14 cellular contexts compared by ENCODE assay signal in the genomic region with DNA sequence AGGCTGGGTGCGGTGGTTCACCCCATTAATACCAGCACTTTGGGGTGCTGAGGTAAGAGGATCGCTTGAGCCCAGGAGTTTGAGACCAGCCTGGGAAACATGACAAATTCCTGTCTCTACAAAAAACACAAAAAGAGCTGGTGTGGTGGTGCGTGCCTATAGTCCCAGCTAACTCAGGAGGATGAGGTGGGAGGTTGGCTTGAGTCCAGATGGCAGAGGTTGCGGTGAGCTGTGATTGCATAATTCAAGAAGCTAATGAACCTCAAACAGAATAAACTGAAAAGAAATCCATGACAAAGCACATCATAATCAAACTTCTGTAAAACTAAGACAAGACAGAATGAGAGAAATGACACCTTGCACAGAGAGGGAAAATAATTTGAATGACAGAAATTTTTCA. TPM values are rescaled to one million over a fixed set of nuclear protein-coding genes. Genes with fewer than 3 reads are reported as not detected.
A peak's percentile ranks its signal among the peaks of the same experiment; 100 is the strongest.
DNase-seq lines count a peak whose midpoint lies in the region; ATAC-seq and TF ChIP-seq lines count a peak whose summit lies in the region.
"Had no signal": no experiment of that assay in that cellular context is flagged by ENCODE, and none has a peak within 500 bp of the region (broad histone marks: within the 10 kb centered on the region; RNA-seq: fewer than 3 reads in every experiment).

No MANE protein-coding gene starts in this region.

- no peaks in the 10 kb centered on the region for H3K27me3 ChIP-seq in brain microvascular endothelial cell (replicated peaks)

- peak; percentile 64 for DNase-seq in DMS 273 (lab: John Stamatoyannopoulos, UW; ENCODE audit: unreplicated experiment)
- no peak for DNase-seq in DMS 273 treated with DMSO at 0.1 percent for 48 hours (lab: John Stamatoyannopoulos, UW)
- DNase-seq in NCI-H226, result peak; percentile 64
- peak; percentile 10 for DNase-seq in brain microvascular endothelial cell
- peak; percentile 26 for DNase-seq in non-pigmented ciliary epithelial cell (ENCODE audit: low read depth)
- no peak for DNase-seq in SK-N-DZ (ENCODE audit: low spot score)
- DNase-seq: activated T-cell treated with anti-CD3 and anti-CD28 coated beads, Interleukin-2, amount 50 U/mL, for 4 hours; COR-L47; NCI-H1417; NCI-H526 treated with DMSO at 0.1 percent for 48 hours had no signal

- H3K36me3 ChIP-seq in brain microvascular endothelial cell (replicated peaks), result no peaks in the 10 kb centered on the region

- no peak for TF ChIP-seq CTCF in brain microvascular endothelial cell (IDR thresholded peaks at IDR 0.05; ENCODE audit: low read depth, low read length, missing control alignments)

- ATAC-seq in GM18909 (IDR thresholded peaks at IDR 0.05; ENCODE audit: poor library complexity, unreplicated experiment) (no peak), GM21529 (IDR thresholded peaks at IDR 0.05; ENCODE audit: unreplicated experiment) (no peak)
- ATAC-seq: activated T-cell treated with anti-CD3 and anti-CD28 coated beads, Interleukin-2, amount 50 U/mL, for 4 hours had no signal

- no peak overlapping the region for H3K27ac ChIP-seq in brain microvascular endothelial cell
- H3K27ac ChIP-seq: 22Rv1, parathyroid adenoma had no signal

- in situ Hi-C loops in brain microvascular endothelial cell (cut with HindIII; ENCODE audit: low pct_ligation_motif_present, low sequenced_read_pairs), result no loop called here

- H3K4me3 ChIP-seq in brain microvascular endothelial cell (ENCODE audit: low read depth, low read length), result no peak overlapping the region

RNA-seq across cellular contexts. Expression of a gene that starts 54.8 kb away (rescaled TPM):
- 11.5 and 13.6 TPM in 2 replicates for polyA plus RNA-seq in SK-N-DZ (2014; cell fraction: cytosol; rRNA removed)
- 15.9 and 18.5 TPM in 2 replicates for polyA plus RNA-seq in SK-N-DZ (2014; cell fraction: nucleus; rRNA removed)

Comparison
In these comparisons a context has a peak if more than half of its experiments do, and no peak if none do; other contexts are left out.
1. DNase-seq: peak in DMS 273 (single experiment), NCI-H226 (single experiment), brain microvascular endothelial cell (single experiment) and non-pigmented ciliary epithelial cell (single experiment); none in DMS 273 treated with DMSO at 0.1 percent for 48 hours (single experiment) and SK-N-DZ (single experiment).